In the genomic region with DNA sequence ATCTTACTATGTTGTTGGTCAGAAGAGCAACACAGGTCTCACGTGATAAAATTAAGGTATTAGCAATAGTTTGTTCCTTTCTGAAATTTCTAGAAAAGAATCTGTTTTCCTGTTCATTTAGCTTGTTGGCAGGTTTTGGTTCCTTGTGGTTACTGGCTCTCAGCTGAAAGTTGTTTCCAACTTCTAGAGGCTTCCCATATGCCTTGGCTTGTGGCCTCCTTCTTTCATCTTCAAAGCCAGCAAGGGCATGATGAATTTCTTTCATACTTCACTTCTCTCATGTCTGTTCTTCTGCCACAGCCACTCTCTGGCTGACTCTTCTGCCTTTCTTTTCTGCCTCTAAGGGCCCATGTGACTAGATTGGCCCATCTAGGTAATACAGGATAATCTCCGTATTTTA, we compare ENCODE assay signal across 1 cellular context.
TF ChIP-seq lines count a peak whose summit lies in the region.

No MANE protein-coding gene starts in this region.

TF ChIP-seq in GM23338, 12 proteins besides CTCF, POLR2A, EP300 and RAD21 (continued from another document):
- TF ChIP-seq, protein P1, sequence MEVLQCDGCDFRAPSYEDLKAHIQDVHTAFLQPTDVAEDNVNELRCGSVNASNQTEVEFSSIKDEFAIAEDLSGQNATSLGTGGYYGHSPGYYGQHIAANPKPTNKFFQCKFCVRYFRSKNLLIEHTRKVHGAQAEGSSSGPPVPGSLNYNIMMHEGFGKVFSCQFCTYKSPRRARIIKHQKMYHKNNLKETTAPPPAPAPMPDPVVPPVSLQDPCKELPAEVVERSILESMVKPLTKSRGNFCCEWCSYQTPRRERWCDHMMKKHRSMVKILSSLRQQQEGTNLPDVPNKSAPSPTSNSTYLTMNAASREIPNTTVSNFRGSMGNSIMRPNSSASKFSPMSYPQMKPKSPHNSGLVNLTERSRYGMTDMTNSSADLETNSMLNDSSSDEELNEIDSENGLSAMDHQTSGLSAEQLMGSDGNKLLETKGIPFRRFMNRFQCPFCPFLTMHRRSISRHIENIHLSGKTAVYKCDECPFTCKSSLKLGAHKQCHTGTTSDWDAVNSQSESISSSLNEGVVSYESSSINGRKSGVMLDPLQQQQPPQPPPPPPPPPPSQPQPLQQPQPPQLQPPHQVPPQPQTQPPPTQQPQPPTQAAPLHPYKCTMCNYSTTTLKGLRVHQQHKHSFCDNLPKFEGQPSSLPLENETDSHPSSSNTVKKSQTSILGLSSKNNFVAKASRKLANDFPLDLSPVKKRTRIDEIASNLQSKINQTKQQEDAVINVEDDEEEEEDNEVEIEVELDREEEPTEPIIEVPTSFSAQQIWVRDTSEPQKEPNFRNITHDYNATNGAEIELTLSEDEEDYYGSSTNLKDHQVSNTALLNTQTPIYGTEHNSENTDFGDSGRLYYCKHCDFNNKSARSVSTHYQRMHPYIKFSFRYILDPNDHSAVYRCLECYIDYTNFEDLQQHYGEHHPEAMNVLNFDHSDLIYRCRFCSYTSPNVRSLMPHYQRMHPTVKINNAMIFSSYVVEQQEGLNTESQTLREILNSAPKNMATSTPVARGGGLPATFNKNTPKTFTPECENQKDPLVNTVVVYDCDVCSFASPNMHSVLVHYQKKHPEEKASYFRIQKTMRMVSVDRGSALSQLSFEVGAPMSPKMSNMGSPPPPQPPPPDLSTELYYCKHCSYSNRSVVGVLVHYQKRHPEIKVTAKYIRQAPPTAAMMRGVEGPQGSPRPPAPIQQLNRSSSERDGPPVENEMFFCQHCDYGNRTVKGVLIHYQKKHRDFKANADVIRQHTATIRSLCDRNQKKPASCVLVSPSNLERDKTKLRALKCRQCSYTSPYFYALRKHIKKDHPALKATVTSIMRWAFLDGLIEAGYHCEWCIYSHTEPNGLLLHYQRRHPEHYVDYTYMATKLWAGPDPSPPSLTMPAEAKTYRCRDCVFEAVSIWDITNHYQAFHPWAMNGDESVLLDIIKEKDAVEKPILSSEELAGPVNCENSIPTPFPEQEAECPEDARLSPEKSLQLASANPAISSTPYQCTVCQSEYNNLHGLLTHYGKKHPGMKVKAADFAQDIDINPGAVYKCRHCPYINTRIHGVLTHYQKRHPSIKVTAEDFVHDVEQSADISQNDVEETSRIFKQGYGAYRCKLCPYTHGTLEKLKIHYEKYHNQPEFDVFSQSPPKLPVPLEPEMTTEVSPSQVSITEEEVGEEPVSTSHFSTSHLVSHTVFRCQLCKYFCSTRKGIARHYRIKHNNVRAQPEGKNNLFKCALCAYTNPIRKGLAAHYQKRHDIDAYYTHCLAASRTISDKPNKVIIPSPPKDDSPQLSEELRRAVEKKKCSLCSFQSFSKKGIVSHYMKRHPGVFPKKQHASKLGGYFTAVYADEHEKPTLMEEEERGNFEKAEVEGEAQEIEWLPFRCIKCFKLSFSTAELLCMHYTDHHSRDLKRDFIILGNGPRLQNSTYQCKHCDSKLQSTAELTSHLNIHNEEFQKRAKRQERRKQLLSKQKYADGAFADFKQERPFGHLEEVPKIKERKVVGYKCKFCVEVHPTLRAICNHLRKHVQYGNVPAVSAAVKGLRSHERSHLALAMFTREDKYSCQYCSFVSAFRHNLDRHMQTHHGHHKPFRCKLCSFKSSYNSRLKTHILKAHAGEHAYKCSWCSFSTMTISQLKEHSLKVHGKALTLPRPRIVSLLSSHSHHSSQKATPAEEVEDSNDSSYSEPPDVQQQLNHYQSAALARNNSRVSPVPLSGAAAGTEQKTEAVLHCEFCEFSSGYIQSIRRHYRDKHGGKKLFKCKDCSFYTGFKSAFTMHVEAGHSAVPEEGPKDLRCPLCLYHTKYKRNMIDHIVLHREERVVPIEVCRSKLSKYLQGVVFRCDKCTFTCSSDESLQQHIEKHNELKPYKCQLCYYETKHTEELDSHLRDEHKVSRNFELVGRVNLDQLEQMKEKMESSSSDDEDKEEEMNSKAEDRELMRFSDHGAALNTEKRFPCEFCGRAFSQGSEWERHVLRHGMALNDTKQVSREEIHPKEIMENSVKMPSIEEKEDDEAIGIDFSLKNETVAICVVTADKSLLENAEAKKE (CRISPR knock-in tag; IDR thresholded peaks at IDR 0.05): no peak
- TF ChIP-seq JUNB (IDR thresholded peaks at IDR 0.05; ENCODE audit: unreplicated experiment) (no peak), NANOG (IDR thresholded peaks at IDR 0.05; ENCODE audit: borderline replicate concordance) (no peak), CREB1 (CRISPR knock-in tag; IDR thresholded peaks at IDR 0.05; ENCODE audit: low read depth) (no peak), EZH2 (IDR thresholded peaks at IDR 0.05; ENCODE audit: low read depth, unreplicated experiment) (no peak)
